Comparison of ENCODE assay signal across 7 cellular contexts in genomic region chr10:102713814-102714620, GRCh38.
DNase-seq lines count a peak whose midpoint lies in the region; ATAC-seq and FAIRE-seq lines count a peak whose summit lies in the region.

Gene ARL3, minus strand, starts transcription at chr10:102714397. Its CDS starts 122 bp downstream, at chr10:102714275.

- peak; percentile 69 for ATAC-seq in HG02973 (IDR thresholded peaks at IDR 0.05; ENCODE audit: unreplicated experiment)

- peak; percentile 96 for DNase-seq in GM18507 (ENCODE audit: extremely low spot score, insufficient read length, low read depth)
- peak; percentile 86 for DNase-seq in NCI-H2029 (lab: John Stamatoyannopoulos, UW)
- DNase-seq in T-helper 9 cell, result peak; percentile 84
- DNase-seq in astrocyte of the hippocampus (ENCODE audit: low read depth, low spot score), result peak; percentile 100
- DNase-seq in hippocampal formation (lab: John Stamatoyannopoulos, UW), result peak; percentile 97 to 98
- DNase-seq in retina, result peak; percentile 99

- peak; percentile 97 for FAIRE-seq in GM18507 (lab: Jason Lieb, UNC)

Comparison
In these comparisons a context has a peak if more than half of its experiments do, and no peak if none do; other contexts are left out.
1. Peak in every context shown above with its lines: DNase-seq and ATAC-seq.